Comparison of ENCODE assay signal across 27 cellular contexts in genomic region chr2:117812443-117812842, GRCh38.
"Had no signal": no experiment of that assay in that cellular context is flagged by ENCODE, and none has a peak within 500 bp of the region (broad histone marks: within the 10 kb centered on the region; RNA-seq: fewer than 3 reads in every experiment).

No MANE protein-coding gene starts in this region.

- H3K4me3 Mint-ChIP-seq: activated CD4-positive, alpha-beta T cell treated with anti-CD3 and anti-CD28 coated beads, Interleukin-2, amount 10 ng/mL, durations not matched to agents 7 days and 5 days; activated CD8-positive, alpha-beta memory T cell treated with anti-CD3 and anti-CD28 coated beads, Interleukin-2, amount 10 ng/mL, durations not matched to agents 7 days and 5 days; activated CD8-positive, alpha-beta T cell treated with anti-CD3 and anti-CD28 coated beads for 36 hours; activated naive CD4-positive, alpha-beta T cell treated with anti-CD3 and anti-CD28 coated beads, Interleukin-2, amount 10 ng/mL, durations not matched to agents 7 days and 5 days; naive B cell; neural crest cell; type B pancreatic cell had no signal

- H3K27ac ChIP-seq: coronary artery, foreskin keratinocyte, lower lobe of right lung, ovary, prostate gland, spleen, thoracic aorta, vagina, VCaP had no signal

- H3K27me3 Mint-ChIP-seq: activated CD4-positive, alpha-beta T cell treated with anti-CD3 and anti-CD28 coated beads, Interleukin-2, amount 10 ng/mL, durations not matched to agents 7 days and 5 days; activated CD8-positive, alpha-beta memory T cell treated with anti-CD3 and anti-CD28 coated beads, Interleukin-2, amount 10 ng/mL, durations not matched to agents 7 days and 5 days; activated CD8-positive, alpha-beta T cell treated with anti-CD3 and anti-CD28 coated beads for 36 hours; activated naive CD4-positive, alpha-beta T cell treated with anti-CD3 and anti-CD28 coated beads, Interleukin-2, amount 10 ng/mL, durations not matched to agents 7 days and 5 days; naive B cell had no signal

- H3K9me3 Mint-ChIP-seq: activated CD4-positive, alpha-beta T cell treated with anti-CD3 and anti-CD28 coated beads, Interleukin-2, amount 10 ng/mL, durations not matched to agents 7 days and 5 days; activated CD8-positive, alpha-beta T cell treated with anti-CD3 and anti-CD28 coated beads for 36 hours; activated naive CD4-positive, alpha-beta T cell treated with anti-CD3 and anti-CD28 coated beads, Interleukin-2, amount 10 ng/mL, durations not matched to agents 7 days and 5 days; immature natural killer cell; neural crest cell; type B pancreatic cell had no signal

- H3K36me3 ChIP-seq: ovary, prostate gland, thoracic aorta, vagina had no signal

- H3K9me3 ChIP-seq: lower lobe of right lung, ovary, prostate gland, spleen, thoracic aorta, vagina had no signal

- DNase-seq: activated CD4-positive, alpha-beta T cell treated with anti-CD3 and anti-CD28 coated beads, Interleukin-2, amount 10 ng/mL, durations not matched to agents 7 days and 5 days; activated CD4-positive, CD25-positive, alpha-beta regulatory T cell treated with anti-CD3 and anti-CD28 coated beads, Interleukin-2, amount 50 U/mL, for 72 hours; activated CD8-positive, alpha-beta memory T cell treated with anti-CD3 and anti-CD28 coated beads, Interleukin-2, amount 10 ng/mL, durations not matched to agents 7 days and 5 days; activated CD8-positive, alpha-beta T cell treated with anti-CD3 and anti-CD28 coated beads for 36 hours; activated effector memory CD4-positive, alpha-beta T cell treated with anti-CD3 and anti-CD28 coated beads, Interleukin-2, amount 50 U/mL, for 16 hours; activated naive CD4-positive, alpha-beta T cell treated with anti-CD3 and anti-CD28 coated beads, Interleukin-2, amount 10 ng/mL, durations not matched to agents 7 days and 5 days; activated T-cell treated with anti-CD3 and anti-CD28 coated beads for 4 hours; amygdala; cerebellar nuclear complex; effector CD4-positive, alpha-beta T cell; erythroblast; foreskin keratinocyte; immature natural killer cell; lower lobe of right lung; naive B cell; ovary; spleen; stimulated activated CD4-positive, alpha-beta T cell treated with anti-CD3 and anti-CD28 coated beads, Interleukin-4, amount 100 ng/mL, for 24 hours; stimulated activated naive CD4-positive, alpha-beta T cell treated with Interleukin-2 at 50 U/mL for 16 hours had no signal

- H3K27me3 ChIP-seq: foreskin keratinocyte, ovary, spleen, vagina had no signal

- H3K36me3 Mint-ChIP-seq: type B pancreatic cell had no signal

- H3K27ac Mint-ChIP-seq: activated CD4-positive, alpha-beta T cell treated with anti-CD3 and anti-CD28 coated beads, Interleukin-2, amount 10 ng/mL, durations not matched to agents 7 days and 5 days; activated CD8-positive, alpha-beta memory T cell treated with anti-CD3 and anti-CD28 coated beads, Interleukin-2, amount 10 ng/mL, durations not matched to agents 7 days and 5 days; activated CD8-positive, alpha-beta T cell treated with anti-CD3 and anti-CD28 coated beads for 36 hours; activated naive CD4-positive, alpha-beta T cell treated with anti-CD3 and anti-CD28 coated beads, Interleukin-2, amount 10 ng/mL, durations not matched to agents 7 days and 5 days; type B pancreatic cell had no signal

- H3K4me3 ChIP-seq: coronary artery, lower lobe of right lung, ovary, prostate gland, spleen, thoracic aorta, vagina had no signal

- ATAC-seq: activated CD8-positive, alpha-beta memory T cell treated with anti-CD3 and anti-CD28 coated beads, Interleukin-2, amount 10 ng/mL, durations not matched to agents 7 days and 5 days; activated CD8-positive, alpha-beta T cell treated with anti-CD3 and anti-CD28 coated beads for 36 hours; foreskin keratinocyte; left lobe of liver; lower lobe of right lung had no signal
